In genomic region chr1:111227875-111228747, GRCh38 we compare ENCODE assay signal across 1 cellular context.
TF ChIP-seq lines count a peak whose summit lies in the region.

No MANE protein-coding gene starts in this region.

TF ChIP-seq in HepG2, 621 proteins besides CTCF, POLR2A, EP300 and RAD21 (continued from another document and continues in another):
- peak; percentile 26; the same call in 1 of the 2 replicates for TF ChIP-seq ZNF441 (CRISPR knock-in tag; IDR thresholded peaks at IDR 0.05; ENCODE audit: borderline replicate concordance)
- TF ChIP-seq ATF6 (CRISPR knock-in tag; conservative IDR thresholded peaks at IDR 0.05): no peak
- peak; percentile 54; the same call in 1 of the 2 replicates for TF ChIP-seq ZFY (CRISPR knock-in tag; IDR thresholded peaks at IDR 0.05)
- TF ChIP-seq ZBTB7A (CRISPR knock-in tag; IDR thresholded peaks at IDR 0.05): no peak
- TF ChIP-seq MEIS2 (CRISPR knock-in tag; IDR thresholded peaks at IDR 0.05): 0 out of 2 replicates have a peak, but pooled peaks have one; percentile 51
- no peak for TF ChIP-seq SRSF1 (optimal IDR thresholded peaks at IDR 0.05; ENCODE audit: low read depth, low read length)
- TF ChIP-seq HNRNPL (IDR thresholded peaks at IDR 0.05; ENCODE audit: low read depth, low read length): no peak
- TF ChIP-seq ZFP62 (CRISPR knock-in tag; IDR thresholded peaks at IDR 0.05): no peak
- TF ChIP-seq, protein P1, sequence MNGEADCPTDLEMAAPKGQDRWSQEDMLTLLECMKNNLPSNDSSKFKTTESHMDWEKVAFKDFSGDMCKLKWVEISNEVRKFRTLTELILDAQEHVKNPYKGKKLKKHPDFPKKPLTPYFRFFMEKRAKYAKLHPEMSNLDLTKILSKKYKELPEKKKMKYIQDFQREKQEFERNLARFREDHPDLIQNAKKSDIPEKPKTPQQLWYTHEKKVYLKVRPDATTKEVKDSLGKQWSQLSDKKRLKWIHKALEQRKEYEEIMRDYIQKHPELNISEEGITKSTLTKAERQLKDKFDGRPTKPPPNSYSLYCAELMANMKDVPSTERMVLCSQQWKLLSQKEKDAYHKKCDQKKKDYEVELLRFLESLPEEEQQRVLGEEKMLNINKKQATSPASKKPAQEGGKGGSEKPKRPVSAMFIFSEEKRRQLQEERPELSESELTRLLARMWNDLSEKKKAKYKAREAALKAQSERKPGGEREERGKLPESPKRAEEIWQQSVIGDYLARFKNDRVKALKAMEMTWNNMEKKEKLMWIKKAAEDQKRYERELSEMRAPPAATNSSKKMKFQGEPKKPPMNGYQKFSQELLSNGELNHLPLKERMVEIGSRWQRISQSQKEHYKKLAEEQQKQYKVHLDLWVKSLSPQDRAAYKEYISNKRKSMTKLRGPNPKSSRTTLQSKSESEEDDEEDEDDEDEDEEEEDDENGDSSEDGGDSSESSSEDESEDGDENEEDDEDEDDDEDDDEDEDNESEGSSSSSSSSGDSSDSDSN (CRISPR knock-in tag; IDR thresholded peaks at IDR 0.05): peak; percentile 42; the same call in 1 of the 2 replicates
- TF ChIP-seq, protein P2, sequence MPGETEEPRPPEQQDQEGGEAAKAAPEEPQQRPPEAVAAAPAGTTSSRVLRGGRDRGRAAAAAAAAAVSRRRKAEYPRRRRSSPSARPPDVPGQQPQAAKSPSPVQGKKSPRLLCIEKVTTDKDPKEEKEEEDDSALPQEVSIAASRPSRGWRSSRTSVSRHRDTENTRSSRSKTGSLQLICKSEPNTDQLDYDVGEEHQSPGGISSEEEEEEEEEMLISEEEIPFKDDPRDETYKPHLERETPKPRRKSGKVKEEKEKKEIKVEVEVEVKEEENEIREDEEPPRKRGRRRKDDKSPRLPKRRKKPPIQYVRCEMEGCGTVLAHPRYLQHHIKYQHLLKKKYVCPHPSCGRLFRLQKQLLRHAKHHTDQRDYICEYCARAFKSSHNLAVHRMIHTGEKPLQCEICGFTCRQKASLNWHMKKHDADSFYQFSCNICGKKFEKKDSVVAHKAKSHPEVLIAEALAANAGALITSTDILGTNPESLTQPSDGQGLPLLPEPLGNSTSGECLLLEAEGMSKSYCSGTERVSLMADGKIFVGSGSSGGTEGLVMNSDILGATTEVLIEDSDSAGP (CRISPR knock-in tag; IDR thresholded peaks at IDR 0.05; ENCODE audit: borderline replicate concordance): 0 out of 2 replicates have a peak, but pooled peaks have one; percentile 14
- TF ChIP-seq ZNF274 (CRISPR knock-in tag; IDR thresholded peaks at IDR 0.05): no peak
- TF ChIP-seq THRA (CRISPR knock-in tag; IDR thresholded peaks at IDR 0.05; ENCODE audit: borderline replicate concordance): peak; percentile 62; the same call in 1 of the 2 replicates
- TF ChIP-seq ZNF33A (CRISPR knock-in tag; IDR thresholded peaks at IDR 0.05; ENCODE audit: borderline replicate concordance): no peak; the same call in 1 of the 2 replicates
- TF ChIP-seq PCBP1 (IDR thresholded peaks at IDR 0.05; ENCODE audit: borderline replicate concordance, low read depth, low read length): no peak
- TF ChIP-seq, protein P3, sequence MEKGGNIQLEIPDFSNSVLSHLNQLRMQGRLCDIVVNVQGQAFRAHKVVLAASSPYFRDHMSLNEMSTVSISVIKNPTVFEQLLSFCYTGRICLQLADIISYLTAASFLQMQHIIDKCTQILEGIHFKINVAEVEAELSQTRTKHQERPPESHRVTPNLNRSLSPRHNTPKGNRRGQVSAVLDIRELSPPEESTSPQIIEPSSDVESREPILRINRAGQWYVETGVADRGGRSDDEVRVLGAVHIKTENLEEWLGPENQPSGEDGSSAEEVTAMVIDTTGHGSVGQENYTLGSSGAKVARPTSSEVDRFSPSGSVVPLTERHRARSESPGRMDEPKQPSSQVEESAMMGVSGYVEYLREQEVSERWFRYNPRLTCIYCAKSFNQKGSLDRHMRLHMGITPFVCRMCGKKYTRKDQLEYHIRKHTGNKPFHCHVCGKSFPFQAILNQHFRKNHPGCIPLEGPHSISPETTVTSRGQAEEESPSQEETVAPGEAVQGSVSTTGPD (CRISPR knock-in tag; IDR thresholded peaks at IDR 0.05): peak; percentile 90
- no peak for TF ChIP-seq ZNF773 (CRISPR knock-in tag; IDR thresholded peaks at IDR 0.05; ENCODE audit: borderline replicate concordance)
- TF ChIP-seq, protein P4, sequence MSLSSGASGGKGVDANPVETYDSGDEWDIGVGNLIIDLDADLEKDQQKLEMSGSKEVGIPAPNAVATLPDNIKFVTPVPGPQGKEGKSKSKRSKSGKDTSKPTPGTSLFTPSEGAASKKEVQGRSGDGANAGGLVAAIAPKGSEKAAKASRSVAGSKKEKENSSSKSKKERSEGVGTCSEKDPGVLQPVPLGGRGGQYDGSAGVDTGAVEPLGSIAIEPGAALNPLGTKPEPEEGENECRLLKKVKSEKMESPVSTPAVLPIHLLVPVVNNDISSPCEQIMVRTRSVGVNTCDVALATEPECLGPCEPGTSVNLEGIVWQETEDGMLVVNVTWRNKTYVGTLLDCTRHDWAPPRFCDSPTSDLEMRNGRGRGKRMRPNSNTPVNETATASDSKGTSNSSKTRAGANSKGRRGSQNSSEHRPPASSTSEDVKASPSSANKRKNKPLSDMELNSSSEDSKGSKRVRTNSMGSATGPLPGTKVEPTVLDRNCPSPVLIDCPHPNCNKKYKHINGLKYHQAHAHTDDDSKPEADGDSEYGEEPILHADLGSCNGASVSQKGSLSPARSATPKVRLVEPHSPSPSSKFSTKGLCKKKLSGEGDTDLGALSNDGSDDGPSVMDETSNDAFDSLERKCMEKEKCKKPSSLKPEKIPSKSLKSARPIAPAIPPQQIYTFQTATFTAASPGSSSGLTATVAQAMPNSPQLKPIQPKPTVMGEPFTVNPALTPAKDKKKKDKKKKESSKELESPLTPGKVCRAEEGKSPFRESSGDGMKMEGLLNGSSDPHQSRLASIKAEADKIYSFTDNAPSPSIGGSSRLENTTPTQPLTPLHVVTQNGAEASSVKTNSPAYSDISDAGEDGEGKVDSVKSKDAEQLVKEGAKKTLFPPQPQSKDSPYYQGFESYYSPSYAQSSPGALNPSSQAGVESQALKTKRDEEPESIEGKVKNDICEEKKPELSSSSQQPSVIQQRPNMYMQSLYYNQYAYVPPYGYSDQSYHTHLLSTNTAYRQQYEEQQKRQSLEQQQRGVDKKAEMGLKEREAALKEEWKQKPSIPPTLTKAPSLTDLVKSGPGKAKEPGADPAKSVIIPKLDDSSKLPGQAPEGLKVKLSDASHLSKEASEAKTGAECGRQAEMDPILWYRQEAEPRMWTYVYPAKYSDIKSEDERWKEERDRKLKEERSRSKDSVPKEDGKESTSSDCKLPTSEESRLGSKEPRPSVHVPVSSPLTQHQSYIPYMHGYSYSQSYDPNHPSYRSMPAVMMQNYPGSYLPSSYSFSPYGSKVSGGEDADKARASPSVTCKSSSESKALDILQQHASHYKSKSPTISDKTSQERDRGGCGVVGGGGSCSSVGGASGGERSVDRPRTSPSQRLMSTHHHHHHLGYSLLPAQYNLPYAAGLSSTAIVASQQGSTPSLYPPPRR (CRISPR knock-in tag; IDR thresholded peaks at IDR 0.05; ENCODE audit: borderline replicate concordance): peak; percentile 54; the same call in 1 of the 2 replicates
- TF ChIP-seq SIN3A (IDR thresholded peaks at IDR 0.05; ENCODE audit: borderline replicate concordance, low read depth, low read length): no peak
- no peak for TF ChIP-seq NPAS2 (CRISPR knock-in tag; IDR thresholded peaks at IDR 0.05; ENCODE audit: borderline replicate concordance)
- 0 out of 2 replicates have a peak, but pooled peaks have one; percentile 42 for TF ChIP-seq TP53 (CRISPR knock-in tag; conservative IDR thresholded peaks at IDR 0.05)
- TF ChIP-seq SALL1 (CRISPR knock-in tag; IDR thresholded peaks at IDR 0.05): peak; percentile 66
- TF ChIP-seq FOXJ3 (CRISPR knock-in tag; IDR thresholded peaks at IDR 0.05; ENCODE audit: borderline replicate concordance): no peak
- TF ChIP-seq, protein P5, sequence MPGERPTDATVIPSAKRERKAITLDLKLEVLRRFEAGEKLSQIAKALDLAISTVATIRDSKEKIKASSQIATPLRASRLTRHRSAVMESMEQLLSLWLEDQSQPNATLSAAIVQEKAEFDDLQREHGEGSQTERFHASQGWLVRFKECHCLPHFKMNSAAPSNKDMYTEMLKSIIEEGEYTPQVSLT (CRISPR knock-in tag; IDR thresholded peaks at IDR 0.05; ENCODE audit: borderline replicate concordance, low read depth): no peak
- TF ChIP-seq, protein P6, sequence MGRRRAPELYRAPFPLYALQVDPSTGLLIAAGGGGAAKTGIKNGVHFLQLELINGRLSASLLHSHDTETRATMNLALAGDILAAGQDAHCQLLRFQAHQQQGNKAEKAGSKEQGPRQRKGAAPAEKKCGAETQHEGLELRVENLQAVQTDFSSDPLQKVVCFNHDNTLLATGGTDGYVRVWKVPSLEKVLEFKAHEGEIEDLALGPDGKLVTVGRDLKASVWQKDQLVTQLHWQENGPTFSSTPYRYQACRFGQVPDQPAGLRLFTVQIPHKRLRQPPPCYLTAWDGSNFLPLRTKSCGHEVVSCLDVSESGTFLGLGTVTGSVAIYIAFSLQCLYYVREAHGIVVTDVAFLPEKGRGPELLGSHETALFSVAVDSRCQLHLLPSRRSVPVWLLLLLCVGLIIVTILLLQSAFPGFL (CRISPR knock-in tag; IDR thresholded peaks at IDR 0.05): no peak
- TF ChIP-seq, protein P7, sequence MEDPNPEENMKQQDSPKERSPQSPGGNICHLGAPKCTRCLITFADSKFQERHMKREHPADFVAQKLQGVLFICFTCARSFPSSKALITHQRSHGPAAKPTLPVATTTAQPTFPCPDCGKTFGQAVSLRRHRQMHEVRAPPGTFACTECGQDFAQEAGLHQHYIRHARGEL (CRISPR knock-in tag; IDR thresholded peaks at IDR 0.05): no peak
- no peak for TF ChIP-seq ZFP1 (CRISPR knock-in tag; IDR thresholded peaks at IDR 0.05)
- TF ChIP-seq ZNF317 (CRISPR knock-in tag; IDR thresholded peaks at IDR 0.05): peak; percentile 73; the same call in 1 of the 2 replicates
- TF ChIP-seq, protein P8, sequence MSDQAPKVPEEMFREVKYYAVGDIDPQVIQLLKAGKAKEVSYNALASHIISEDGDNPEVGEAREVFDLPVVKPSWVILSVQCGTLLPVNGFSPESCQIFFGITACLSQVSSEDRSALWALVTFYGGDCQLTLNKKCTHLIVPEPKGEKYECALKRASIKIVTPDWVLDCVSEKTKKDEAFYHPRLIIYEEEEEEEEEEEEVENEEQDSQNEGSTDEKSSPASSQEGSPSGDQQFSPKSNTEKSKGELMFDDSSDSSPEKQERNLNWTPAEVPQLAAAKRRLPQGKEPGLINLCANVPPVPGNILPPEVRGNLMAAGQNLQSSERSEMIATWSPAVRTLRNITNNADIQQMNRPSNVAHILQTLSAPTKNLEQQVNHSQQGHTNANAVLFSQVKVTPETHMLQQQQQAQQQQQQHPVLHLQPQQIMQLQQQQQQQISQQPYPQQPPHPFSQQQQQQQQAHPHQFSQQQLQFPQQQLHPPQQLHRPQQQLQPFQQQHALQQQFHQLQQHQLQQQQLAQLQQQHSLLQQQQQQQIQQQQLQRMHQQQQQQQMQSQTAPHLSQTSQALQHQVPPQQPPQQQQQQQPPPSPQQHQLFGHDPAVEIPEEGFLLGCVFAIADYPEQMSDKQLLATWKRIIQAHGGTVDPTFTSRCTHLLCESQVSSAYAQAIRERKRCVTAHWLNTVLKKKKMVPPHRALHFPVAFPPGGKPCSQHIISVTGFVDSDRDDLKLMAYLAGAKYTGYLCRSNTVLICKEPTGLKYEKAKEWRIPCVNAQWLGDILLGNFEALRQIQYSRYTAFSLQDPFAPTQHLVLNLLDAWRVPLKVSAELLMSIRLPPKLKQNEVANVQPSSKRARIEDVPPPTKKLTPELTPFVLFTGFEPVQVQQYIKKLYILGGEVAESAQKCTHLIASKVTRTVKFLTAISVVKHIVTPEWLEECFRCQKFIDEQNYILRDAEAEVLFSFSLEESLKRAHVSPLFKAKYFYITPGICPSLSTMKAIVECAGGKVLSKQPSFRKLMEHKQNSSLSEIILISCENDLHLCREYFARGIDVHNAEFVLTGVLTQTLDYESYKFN (CRISPR knock-in tag; conservative IDR thresholded peaks at IDR 0.05): peak; percentile 80
- TF ChIP-seq RFX3 (CRISPR knock-in tag; IDR thresholded peaks at IDR 0.05): no peak
- TF ChIP-seq ZKSCAN5 (CRISPR knock-in tag; IDR thresholded peaks at IDR 0.05): no peak
- TF ChIP-seq ZFP90 (CRISPR knock-in tag; IDR thresholded peaks at IDR 0.05; ENCODE audit: borderline replicate concordance): peak; percentile 28; the same call in 1 of the 2 replicates
- no peak for TF ChIP-seq ZFP41 (CRISPR knock-in tag; IDR thresholded peaks at IDR 0.05; ENCODE audit: borderline replicate concordance)
- no peak for TF ChIP-seq ZNF569 (CRISPR knock-in tag; IDR thresholded peaks at IDR 0.05; ENCODE audit: borderline replicate concordance)
- TF ChIP-seq, protein P9, sequence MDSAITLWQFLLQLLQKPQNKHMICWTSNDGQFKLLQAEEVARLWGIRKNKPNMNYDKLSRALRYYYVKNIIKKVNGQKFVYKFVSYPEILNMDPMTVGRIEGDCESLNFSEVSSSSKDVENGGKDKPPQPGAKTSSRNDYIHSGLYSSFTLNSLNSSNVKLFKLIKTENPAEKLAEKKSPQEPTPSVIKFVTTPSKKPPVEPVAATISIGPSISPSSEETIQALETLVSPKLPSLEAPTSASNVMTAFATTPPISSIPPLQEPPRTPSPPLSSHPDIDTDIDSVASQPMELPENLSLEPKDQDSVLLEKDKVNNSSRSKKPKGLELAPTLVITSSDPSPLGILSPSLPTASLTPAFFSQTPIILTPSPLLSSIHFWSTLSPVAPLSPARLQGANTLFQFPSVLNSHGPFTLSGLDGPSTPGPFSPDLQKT (CRISPR knock-in tag; IDR thresholded peaks at IDR 0.05; ENCODE audit: borderline replicate concordance): no peak
- TF ChIP-seq MXD3 (CRISPR knock-in tag; IDR thresholded peaks at IDR 0.05): no peak
